Comparison of ENCODE assay signal across 9 cellular contexts in genomic region chr5:373710-374602, GRCh38. TPM values are rescaled to one million over a fixed set of nuclear protein-coding genes. Genes with fewer than 3 reads are reported as not detected.
DNase-seq lines count a peak whose midpoint lies in the region; ATAC-seq and TF ChIP-seq lines count a peak whose summit lies in the region.
"Had no signal": no experiment of that assay in that cellular context is flagged by ENCODE, and none has a peak within 500 bp of the region (broad histone marks: within the 10 kb centered on the region; RNA-seq: fewer than 3 reads in every experiment).

No MANE protein-coding gene starts in this region.

- H3K4me1 Mint-ChIP-seq in chondrocyte (ENCODE audit: low read depth), result peaks cover 48% of the 10 kb centered on the region

- H3K36me3 ChIP-seq in Loucy (ENCODE audit: insufficient read depth, low read length), result no peaks in the 10 kb centered on the region
- H3K36me3 ChIP-seq in WERI-Rb-1, result no peaks in the 10 kb centered on the region
- H3K36me3 ChIP-seq: pancreas had no signal

- peak overlapping the region; percentile 82 for H3K4me2 ChIP-seq in Loucy (ENCODE audit: low read depth, low read length, poor library complexity, severe bottlenecking)

- H3K4me1 ChIP-seq in Loucy (ENCODE audit: insufficient read depth, low read length, poor library complexity, severe bottlenecking), result peaks cover 89% of the 10 kb centered on the region
- H3K4me1 ChIP-seq: pancreas had no signal

- peak overlapping the region; percentile 68 for H3K27ac Mint-ChIP-seq in chondrocyte (ENCODE audit: unreplicated experiment)

- no peak overlapping the region for H2AFZ ChIP-seq in Loucy (ENCODE audit: low read length)

- H3K4me3 ChIP-seq in Loucy (ENCODE audit: low read length, poor library complexity, severe bottlenecking), result peak overlapping the region; percentile 77
- H3K4me3 ChIP-seq in WERI-Rb-1 (ENCODE audit: low read depth, low read length), result peak overlapping the region; percentile 23; the same call in 1 of the 2 replicates

- H4K20me1 ChIP-seq in Loucy (ENCODE audit: insufficient read depth, low read length, poor library complexity, severe bottlenecking), result no peaks in the 10 kb centered on the region

- TF ChIP-seq CTCF in Loucy (conservative IDR thresholded peaks at IDR 0.05; ENCODE audit: low read length) (no peak), WERI-Rb-1 (IDR thresholded peaks at IDR 0.05; ENCODE audit: low read depth, low read length) (no peak), chondrocyte (IDR thresholded peaks at IDR 0.05) (no peak)

- peak overlapping the region; percentile 92 for H3K9ac ChIP-seq in Loucy (ENCODE audit: low read depth, low read length, poor library complexity, severe bottlenecking)

- H3K9me3 ChIP-seq in Loucy (ENCODE audit: insufficient read depth, low read depth, low read length) (no peaks in the 10 kb centered on the region), WERI-Rb-1 (ENCODE audit: severe bottlenecking) (no peaks in the 10 kb centered on the region)
- H3K9me3 ChIP-seq: pancreas had no signal

- H3K27me3 Mint-ChIP-seq in chondrocyte (ENCODE audit: low read depth), result no peaks in the 10 kb centered on the region

- H3K27ac ChIP-seq in WERI-Rb-1, result no peak overlapping the region
- H3K27ac ChIP-seq: pancreas had no signal

- H3K36me3 Mint-ChIP-seq in chondrocyte (ENCODE audit: low read depth), result peaks cover 2% of the 10 kb centered on the region

- no peaks in the 10 kb centered on the region for H3F3A ChIP-seq in Loucy (ENCODE audit: low read depth)

- peak; percentile 58 for DNase-seq in ACHN
- peak; percentile 49 for DNase-seq in WERI-Rb-1
- DNase-seq in chondrocyte (ENCODE audit: low spot score), result peak; percentile 80
- peak; percentile 83 to 91 for DNase-seq in lung microvascular endothelial cell (ENCODE audit: low read depth in 2 of 2)
- peak; percentile 81 for DNase-seq in stimulated activated CD8-positive, alpha-beta memory T cell treated with anti-CD3 and anti-CD28 coated beads, Interleukin-4, amount 100 ng/mL, for 24 hours (ENCODE audit: low read depth)
- DNase-seq in A172 (ENCODE audit: low spot score), result no peak

- H3K27me3 ChIP-seq in Loucy (ENCODE audit: insufficient read depth, low read length, poor library complexity, severe bottlenecking) (no peaks in the 10 kb centered on the region), WERI-Rb-1 (ENCODE audit: insufficient read depth, low read depth, severe bottlenecking) (peaks cover 7% of the 10 kb centered on the region)
- H3K27me3 ChIP-seq: pancreas had no signal

- peak; percentile 27 for ATAC-seq in GM18519 (IDR thresholded peaks at IDR 0.05; ENCODE audit: low FRiP score, unreplicated experiment)

- in situ Hi-C loops in ACHN (cut with HindIII; ENCODE audit: low pct_ligation_motif_present, low pct_unique_long_range_greater_than_20kb, low sequenced_read_pairs), result no loop called here

- H3K79me2 ChIP-seq in Loucy (ENCODE audit: insufficient read depth, low read length), result peaks cover 12% of the 10 kb centered on the region; the same call in 1 of the 2 replicates

- no peaks in the 10 kb centered on the region for H3K9me2 ChIP-seq in Loucy (replicated peaks; ENCODE audit: low read depth, low read length)

- H3K9me3 Mint-ChIP-seq in chondrocyte (ENCODE audit: low read depth), result peaks cover under 1% of the 10 kb centered on the region

- H3K4me3 Mint-ChIP-seq in chondrocyte (ENCODE audit: unreplicated experiment), result peak overlapping the region; percentile 52

RNA-seq across cellular contexts. Expression of gene AHRR, which starts 52.4 kb away (rescaled TPM):
- total RNA-seq in chondrocyte (9.3 to 17.3 TPM (median 13.4 TPM) in 3 replicates), lung microvascular endothelial cell (1.4 and 2.4 TPM in 2 replicates)
- total RNA-seq in A172 (2014; rRNA removed; shearing (Covaris generic)), result 1.2 and 1.4 TPM in 2 replicates
